ENCODE assay signal across 15 cellular contexts in genomic region chr9:93111001-93111370, GRCh38. TPM values are rescaled to one million over a fixed set of nuclear protein-coding genes. Genes with fewer than 3 reads are reported as not detected.
A peak's percentile ranks its signal among the peaks of the same experiment; 100 is the strongest.
DNase-seq lines count a peak whose midpoint lies in the region; ATAC-seq and TF ChIP-seq lines count a peak whose summit lies in the region.
"Had no signal": no experiment of that assay in that cellular context is flagged by ENCODE, and none has a peak within 500 bp of the region (broad histone marks: within the 10 kb centered on the region; RNA-seq: fewer than 3 reads in every experiment).

No MANE protein-coding gene starts in this region.

- H3K4me3 ChIP-seq in heart right ventricle (no peak overlapping the region), RWPE2 (ENCODE audit: severe bottlenecking) (no peak overlapping the region), mesenchymal stem cell (ENCODE audit: insufficient read depth in 1 of 2, low read depth in 1 of 2, low read length in 2 of 2) (no peak overlapping the region), upper lobe of left lung (no peak overlapping the region)

- no peak for ATAC-seq in Right ventricle myocardium inferior
- no peak for ATAC-seq in heart right ventricle
- no peak for ATAC-seq in RWPE2 (ENCODE audit: low read depth)
- no peak for ATAC-seq in upper lobe of left lung (ENCODE audit: low FRiP score in 2 of 2)
- ATAC-seq: stimulated activated naive CD8-positive, alpha-beta T cell treated with anti-CD3 and anti-CD28 coated beads, Interleukin-15, Interleukin-2, amounts not matched to agents 100 U/mL and 50 U/mL, for 24 hours had no signal

- H3K27ac ChIP-seq in heart right ventricle (peak overlapping the region in 2 of 10 donors; percentile 70 to 88), RWPE2 (ENCODE audit: poor library complexity, severe bottlenecking) (peak overlapping the region; percentile 65), mesenchymal stem cell (ENCODE audit: low read length, poor library complexity, severe bottlenecking) (no peak overlapping the region), upper lobe of left lung (peak overlapping the region; percentile 46 to 95 (median 74))

- WGBS in heart right ventricle, 2 donors, result 88 to 91% methylated on average over 11 of the region's 11 CpGs
- 96% methylated on average over 11 of the region's 11 CpGs for WGBS in mesenchymal stem cell
- 89 to 90% methylated on average over 10 to 11 of the region's 11 CpGs for WGBS in upper lobe of left lung, 2 donors

- H4K8ac ChIP-seq in mesenchymal stem cell (ENCODE audit: low read length), result no peak overlapping the region

- H2BK12ac ChIP-seq in mesenchymal stem cell (ENCODE audit: low read length in 2 of 2), result no peak overlapping the region

- no peaks in the 10 kb centered on the region for H3K9me3 ChIP-seq in heart right ventricle
- H3K9me3 ChIP-seq in RWPE2 (ENCODE audit: severe bottlenecking), result no peaks in the 10 kb centered on the region
- no peaks in the 10 kb centered on the region for H3K9me3 ChIP-seq in mesenchymal stem cell (ENCODE audit: control insufficient read depth, low read length)
- no peaks in the 10 kb centered on the region for H3K9me3 ChIP-seq in upper lobe of left lung

- H3K4me1 ChIP-seq in heart right ventricle, result peaks cover 0 to 66% (median 0%) of the 10 kb centered on the region in 9 donors
- peaks cover 10% of the 10 kb centered on the region for H3K4me1 ChIP-seq in RWPE2 (ENCODE audit: insufficient read depth, poor library complexity, severe bottlenecking)
- H3K4me1 ChIP-seq in mesenchymal stem cell (ENCODE audit: control insufficient read depth, insufficient read depth, low read depth, low read length), result peaks cover 41% of the 10 kb centered on the region
- peaks cover 17 to 34% (median 26%) of the 10 kb centered on the region in 4 donors for H3K4me1 ChIP-seq in upper lobe of left lung

- intact Hi-C loops in Right ventricle myocardium inferior (cut with DNase I), result loop anchor here (2.0 kb wide), 1 partner anchor 22 kb away; no protein-coding TSS in a partner anchor
- intact Hi-C loops in heart right ventricle (cut with DNase I), result loop anchor here in 2 of 10 donors (2.0 to 5.0 kb wide), 2 partner anchors 191 to 194 kb away; no protein-coding TSS in a partner anchor

- no peak for TF ChIP-seq CTCF in heart right ventricle (IDR thresholded peaks at IDR 0.05)
- no peak for TF ChIP-seq CTCF in RWPE2 (IDR thresholded peaks at IDR 0.05; ENCODE audit: poor library complexity, severe bottlenecking)
- no peak for TF ChIP-seq CTCF in upper lobe of left lung (IDR thresholded peaks at IDR 0.05)

- H2AK5ac ChIP-seq in mesenchymal stem cell (ENCODE audit: low read length, severe bottlenecking), result peak overlapping the region; percentile 41

- no peak for TF ChIP-seq POLR2A in upper lobe of left lung (IDR thresholded peaks at IDR 0.05)

- H4K91ac ChIP-seq in mesenchymal stem cell (ENCODE audit: low read length), result no peak overlapping the region

- H3K4ac ChIP-seq in mesenchymal stem cell (ENCODE audit: low read depth in 1 of 2, low read length in 2 of 2), result no peak overlapping the region

- H3K27me3 ChIP-seq in heart right ventricle (no peaks in the 10 kb centered on the region), RWPE2 (ENCODE audit: insufficient read depth, poor library complexity, severe bottlenecking) (no peaks in the 10 kb centered on the region), mesenchymal stem cell (ENCODE audit: control insufficient read depth in 1 of 2, insufficient read depth in 1 of 2, low read length in 2 of 2) (no peaks in the 10 kb centered on the region), upper lobe of left lung (no peaks in the 10 kb centered on the region)

- H3K14ac ChIP-seq in mesenchymal stem cell (ENCODE audit: low read length in 2 of 2), result no peak overlapping the region

- H3K36me3 ChIP-seq in heart right ventricle, result peaks cover 0 to 61% (median 13%) of the 10 kb centered on the region in 9 donors
- H3K36me3 ChIP-seq in RWPE2 (ENCODE audit: low read depth), result peaks cover 28% of the 10 kb centered on the region
- peaks cover 65 to 73% of the 10 kb centered on the region in 2 experiments for H3K36me3 ChIP-seq in mesenchymal stem cell (ENCODE audit: control insufficient read depth in 1 of 2, insufficient read depth in 2 of 2, low read depth in 1 of 2, low read length in 2 of 2)
- peaks cover 3 to 60% (median 31%) of the 10 kb centered on the region in 4 donors for H3K36me3 ChIP-seq in upper lobe of left lung

- no peak overlapping the region for H3K4me2 ChIP-seq in mesenchymal stem cell (ENCODE audit: low read length, poor library complexity, severe bottlenecking)

- no peak overlapping the region for H3K23ac ChIP-seq in mesenchymal stem cell (ENCODE audit: low read length in 2 of 2)

- DNase-seq in Right ventricle myocardium inferior (ENCODE audit: missing footprints) (peak; percentile 46), heart right ventricle (no peak), RWPE2 (ENCODE audit: low spot score) (no peak), mesenchymal stem cell (no peak), upper lobe of left lung (peak in 1 of 2 donors; percentile 21), activated gamma-delta T cell treated with Interleukin-2 at 50 U/mL for 16 hours (no peak), NCI-H2171 (lab: John Stamatoyannopoulos, UW) (no peak)
- DNase-seq in stimulated activated CD4-positive, alpha-beta T cell treated with anti-CD3 and anti-CD28 coated beads, Interleukin-4, amount 100 ng/mL, for 24 hours, result no peak
- DNase-seq: activated B cell treated with CpG ODN at 0.5 μM for 24 hours; amygdala; DND-41; mesendoderm; NCI-H1436 treated with DMSO at 0.1 percent for 48 hours; stimulated activated CD4-positive, alpha-beta T cell treated with anti-CD3 and anti-CD28 coated beads, Interleukin-15, amount 100 ng/mL, for 24 hours; stimulated activated naive CD8-positive, alpha-beta T cell treated with anti-CD3 and anti-CD28 coated beads, Interleukin-15, Interleukin-2, amounts not matched to agents 100 U/mL and 50 U/mL, for 24 hours had no signal

- H3K18ac ChIP-seq in mesenchymal stem cell (ENCODE audit: low read depth in 1 of 2, low read length in 2 of 2), result no peak overlapping the region

- no peak overlapping the region for H2BK15ac ChIP-seq in mesenchymal stem cell (ENCODE audit: low read depth, poor library complexity, severe bottlenecking)

- no peak overlapping the region for H3K9ac ChIP-seq in mesenchymal stem cell (ENCODE audit: low read length)

- H3K79me1 ChIP-seq in mesenchymal stem cell (replicated peaks; ENCODE audit: low read length, poor library complexity, severe bottlenecking), result peaks cover 45% of the 10 kb centered on the region

- TF ChIP-seq EP300 in upper lobe of left lung (IDR thresholded peaks at IDR 0.05), result no peak

- no peak overlapping the region for H2AFZ ChIP-seq in mesenchymal stem cell (ENCODE audit: low read depth, low read length)

- H2BK120ac ChIP-seq in mesenchymal stem cell (ENCODE audit: low read depth, low read length), result no peak overlapping the region

- no peak overlapping the region for H2BK5ac ChIP-seq in mesenchymal stem cell (ENCODE audit: low read depth, low read length, poor library complexity, severe bottlenecking)

RNA-seq across cellular contexts. Expression of gene CARD19, which starts 15.0 kb away (rescaled TPM):
- 27.1 TPM for total RNA-seq in Right ventricle myocardium inferior
- total RNA-seq in heart right ventricle, result 10 to 100 TPM; 22.3 to 33.7 (median 25.9) TPM
- polyA plus RNA-seq in heart right ventricle, result 10 to 100 TPM; 41.9 to 47.3 TPM
- polyA plus RNA-seq in mesenchymal stem cell (2013, experiment 1 of 2), result 66.8 TPM
- 66.1 TPM for polyA plus RNA-seq in mesenchymal stem cell (2013, experiment 2 of 2)
- 10 to 100 TPM; 34.7 to 92.3 (median 41.7) TPM for total RNA-seq in upper lobe of left lung

RNA-seq across cellular contexts. Expression of gene NINJ1, which starts 23.1 kb away (rescaled TPM):
- total RNA-seq in Right ventricle myocardium inferior (55.5 TPM), heart right ventricle (10 to 100 TPM; 35.5 to 77.1 (median 41.3) TPM), upper lobe of left lung (10 to 100 TPM; 35.6 to 83.9 (median 56.8) TPM)
- 10 to 100 TPM; 39.8 to 50.3 TPM for polyA plus RNA-seq in heart right ventricle
- 62.3 TPM for polyA plus RNA-seq in mesenchymal stem cell (2013, experiment 1 of 2)
- 64.2 TPM for polyA plus RNA-seq in mesenchymal stem cell (2013, experiment 2 of 2)

RNA-seq across cellular contexts. Expression of gene SUSD3, which starts 52.5 kb away (rescaled TPM):
- 1.7 TPM for total RNA-seq in Right ventricle myocardium inferior
- 1 to 10 TPM in 3 of 10 donors, under 1 TPM in 6, not detected in 1; 0.40 to 2.1 (median 0.79) TPM for total RNA-seq in heart right ventricle
- under 1 TPM; 0.74 to 0.88 TPM for polyA plus RNA-seq in heart right ventricle
- polyA plus RNA-seq in mesenchymal stem cell (2013, experiment 1 of 2), result 0.03 TPM
- not detected for polyA plus RNA-seq in mesenchymal stem cell (2013, experiment 2 of 2)
- total RNA-seq in upper lobe of left lung, result 10 to 100 TPM in 1 of 6 donors, 1 to 10 TPM in 5; 3.9 to 17.8 (median 5.2) TPM
